Comparison of ENCODE assay signal across 9 cellular contexts in genomic region chr19:54495284-54495683, GRCh38. TPM values are rescaled to one million over a fixed set of nuclear protein-coding genes. Genes with fewer than 3 reads are reported as not detected.
"Had no signal": no experiment of that assay in that cellular context is flagged by ENCODE, and none has a peak within 500 bp of the region (broad histone marks: within the 10 kb centered on the region; RNA-seq: fewer than 3 reads in every experiment).

No MANE protein-coding gene starts in this region.

RNA-seq across cellular contexts. Expression of gene LAIR2, which starts 7.3 kb away (rescaled TPM):
- total RNA-seq: LHCN-M2, MCF 10A, NCI-H460, OCI-LY7, PC-9, Right ventricle myocardium inferior, RPMI7951, SJCRH30, SK-MEL-5 had no signal

RNA-seq across cellular contexts. Expression of gene CDC42EP5, which starts 22.2 kb away (rescaled TPM):
- total RNA-seq: OCI-LY7 had no signal
